ENCODE assay signal across 10 cellular contexts in genomic region chr7:75807452-75807851, GRCh38. TPM values are rescaled to one million over a fixed set of nuclear protein-coding genes. Genes with fewer than 3 reads are reported as not detected.
"Had no signal": no experiment of that assay in that cellular context is flagged by ENCODE, and none has a peak within 500 bp of the region (broad histone marks: within the 10 kb centered on the region; RNA-seq: fewer than 3 reads in every experiment).

No MANE protein-coding gene starts in this region.

- H3K4me2 ChIP-seq: KMS-11 had no signal

- ATAC-seq: HepG2 had no signal

- H3K9ac ChIP-seq: KMS-11 had no signal

- DNase-seq: IMR-90, KBM-7, KG1 had no signal

- H3K27ac ChIP-seq: HL-60, KMS-11 had no signal

- FAIRE-seq: HepG2, HTR-8/SVneo had no signal

RNA-seq across cellular contexts. Expression of gene CCL24, which starts 6.2 kb away (rescaled TPM):
- total RNA-seq: HepG2, HT-29, HT1080, IMR-90 had no signal
- polyA plus RNA-seq: HepG2, IgD-negative memory B cell, IMR-90 had no signal

RNA-seq across cellular contexts. Expression of gene CCL26, which starts 35.4 kb away (rescaled TPM):
- total RNA-seq: HepG2, HT-29, HT1080, IMR-90 had no signal
- polyA plus RNA-seq: IgD-negative memory B cell, IMR-90 had no signal
